19 cellular contexts compared by ENCODE assay signal in the genomic region with DNA sequence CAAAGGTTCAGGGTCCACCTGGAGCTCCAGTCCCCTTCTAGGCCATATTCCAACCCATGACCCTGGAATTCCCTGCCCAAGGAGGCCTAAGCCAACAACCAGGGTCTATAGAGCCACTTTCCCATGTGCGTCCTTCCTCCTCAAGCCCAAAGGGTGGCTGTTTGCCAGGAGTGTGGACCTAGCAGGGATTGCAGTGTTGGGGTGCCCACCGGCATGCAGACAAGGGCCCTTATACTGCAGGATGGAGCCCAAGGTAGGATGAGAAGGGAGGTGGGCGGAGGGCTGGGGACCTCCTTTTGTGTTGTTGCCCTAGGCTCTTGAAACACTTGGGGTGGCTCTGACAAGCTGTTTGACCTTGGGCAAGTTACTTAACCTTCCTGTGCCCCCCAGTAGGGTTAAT. TPM values are rescaled to one million over a fixed set of nuclear protein-coding genes. Genes with fewer than 3 reads are reported as not detected.
DNase-seq lines count a peak whose midpoint lies in the region; ATAC-seq, FAIRE-seq and TF ChIP-seq lines count a peak whose summit lies in the region.
"Had no signal": no experiment of that assay in that cellular context is flagged by ENCODE, and none has a peak within 500 bp of the region (broad histone marks: within the 10 kb centered on the region; RNA-seq: fewer than 3 reads in every experiment).

No MANE protein-coding gene starts in this region.

- 0 out of 2 replicates have a peak overlapping the region, but pooled peaks have one; percentile 75 for H2BK20ac ChIP-seq in H1 (ENCODE audit: low read length)

- DNase-seq in natural killer cell treated with Interleukin-12 subunit alpha and Interleukin-12 subunit beta and Interleukin-15 and Interleukin-18, amount 100 ng/mL, for 72 hours (ENCODE audit: low spot score) = peak; percentile 37
- DNase-seq in natural killer cell (no peak), H1 (ENCODE audit: low read depth in 1 of 2, low spot score in 2 of 2) (no peak), aorta (peak; percentile 33 to 34), DMS114 treated with DMSO at 0.1 percent for 48 hours (lab: John Stamatoyannopoulos, UW; ENCODE audit: unreplicated experiment) (no peak), AML-193 (lab: John Stamatoyannopoulos, UW) (no peak)
- DNase-seq: CD4-positive, alpha-beta memory T cell; EL; IMR-90; NCI-H1417 treated with DMSO at 0.1 percent for 48 hours; NCI-H2029; NCI-H345; NCI-H748 treated with DMSO at 0.1 percent for 48 hours; PC-9 had no signal

- no peaks in the 10 kb centered on the region for H4K20me1 ChIP-seq in H1 (replicated peaks in 1 of 2; ENCODE audit: control insufficient read depth in 1 of 2, insufficient read depth in 2 of 2, low read length in 2 of 2)
- H4K20me1 ChIP-seq in neural cell (ENCODE audit: insufficient read depth) = no peaks in the 10 kb centered on the region

- no peaks in the 10 kb centered on the region for H3F3A ChIP-seq in neural cell (ENCODE audit: insufficient read depth, low read length, poor library complexity, severe bottlenecking)

- TF ChIP-seq POLR2A in H1 (IDR thresholded peaks at IDR 0.05; ENCODE audit: control extremely low read depth in 1 of 2, low read depth in 2 of 2, low read length in 2 of 2) = no peak

- no peak for ATAC-seq in natural killer cell treated with Interleukin-12 subunit alpha and Interleukin-12 subunit beta and Interleukin-15 and Interleukin-18, amount 100 ng/mL, for 72 hours
- ATAC-seq in natural killer cell (no peak), aorta (ENCODE audit: low FRiP score) (no peak), GM19395 (IDR thresholded peaks at IDR 0.05; ENCODE audit: unreplicated experiment) (no peak)
- ATAC-seq: A549 had no signal

- H2BK12ac ChIP-seq in H1 (ENCODE audit: low read depth, low read length) = peak overlapping the region; percentile 82; the same call in 1 of the 2 replicates

- H3K4me3 ChIP-seq in H1 (ENCODE audit: extremely low read depth in 1 of 4, insufficient read depth in 2 of 4, low read depth in 3 of 4, low read length in 4 of 4) (no peak overlapping the region), neural cell (ENCODE audit: low read length) (no peak overlapping the region), aorta (ENCODE audit: low read length in 2 of 2) (no peak overlapping the region)
- H3K4me3 ChIP-seq: A549, HAP-1, PC-9, SK-N-MC had no signal

- no peak overlapping the region for H3K4ac ChIP-seq in H1 (replicated peaks; ENCODE audit: insufficient read length, low read depth, low read length)

- H3K27me3 ChIP-seq in H1 (replicated peaks in 1 of 4; ENCODE audit: control insufficient read depth in 3 of 4, extremely low read depth in 1 of 4, insufficient read depth in 3 of 4, low read length in 3 of 4) = no peaks in the 10 kb centered on the region; a peak in 1 of 7 replicates
- H3K27me3 ChIP-seq in neural cell (ENCODE audit: insufficient read depth, low read depth, low read length) = no peaks in the 10 kb centered on the region
- H3K27me3 ChIP-seq in aorta (ENCODE audit: control insufficient read depth in 1 of 2, insufficient read depth in 2 of 2, low read length in 1 of 2) = no peaks in the 10 kb centered on the region

- H3K9me2 ChIP-seq in neural cell (ENCODE audit: insufficient read depth, low read length) = no peaks in the 10 kb centered on the region

- H3K4me1 Mint-ChIP-seq in natural killer cell treated with Interleukin-12 subunit alpha and Interleukin-12 subunit beta and Interleukin-15 and Interleukin-18, amount 100 ng/mL, for 72 hours (ENCODE audit: low read depth in 2 of 2) = peaks cover 9% of the 10 kb centered on the region in 2 donors
- H3K4me1 Mint-ChIP-seq in natural killer cell = peaks cover 11 to 14% of the 10 kb centered on the region in 2 donors

- H2BK15ac ChIP-seq in H1 (ENCODE audit: low read length) = 0 out of 2 replicates have a peak overlapping the region, but pooled peaks have one; percentile 34

- no peaks in the 10 kb centered on the region for H3K36me3 ChIP-seq in H1 (ENCODE audit: control insufficient read depth in 2 of 4, insufficient read depth in 4 of 4, low read length in 3 of 4)
- no peaks in the 10 kb centered on the region for H3K36me3 ChIP-seq in neural cell (ENCODE audit: insufficient read depth, low read length)
- no peaks in the 10 kb centered on the region for H3K36me3 ChIP-seq in aorta (ENCODE audit: control insufficient read depth in 1 of 2, insufficient read depth in 2 of 2, low read length in 1 of 2)
- H3K36me3 ChIP-seq: HAP-1 had no signal

- H3K4me2 ChIP-seq in H1 (ENCODE audit: insufficient read depth in 1 of 2, low read depth in 2 of 2, low read length in 2 of 2) (no peak overlapping the region), neural cell (ENCODE audit: low read length) (no peak overlapping the region)
- H3K4me2 ChIP-seq: A549, PC-9 had no signal

- H3K79me1 ChIP-seq in H1 (ENCODE audit: low read depth, low read length) = no peaks in the 10 kb centered on the region

- no peak overlapping the region for H4K5ac ChIP-seq in H1 (ENCODE audit: insufficient read length, low read depth, low read length)

- no peak for FAIRE-seq in H1 (lab: Jason Lieb, UNC)
- FAIRE-seq: A549 had no signal

- no peak overlapping the region for H3K23ac ChIP-seq in H1 (ENCODE audit: insufficient read length)

- H3K4me1 ChIP-seq in H1 (replicated peaks in 1 of 4; ENCODE audit: control insufficient read depth in 3 of 4, insufficient read depth in 4 of 4, low read length in 3 of 4) = peaks cover 0 to 25% (median 21%) of the 10 kb centered on the region in 4 experiments; a peak in 6 of 7 replicates
- H3K4me1 ChIP-seq in aorta (ENCODE audit: control insufficient read depth in 1 of 2, insufficient read depth in 2 of 2, low read length in 2 of 2) = no peaks in the 10 kb centered on the region

- no peak overlapping the region for H3K14ac ChIP-seq in H1 (ENCODE audit: insufficient read length)

- H3K4me3 Mint-ChIP-seq in natural killer cell treated with Interleukin-12 subunit alpha and Interleukin-12 subunit beta and Interleukin-15 and Interleukin-18, amount 100 ng/mL, for 72 hours = no peak overlapping the region
- no peak overlapping the region for H3K4me3 Mint-ChIP-seq in natural killer cell
- H3K4me3 Mint-ChIP-seq: CD4-positive, alpha-beta memory T cell had no signal

- POLR2A ChIA-PET in H1 (lab: Charles Lee; ENCODE audit: partially characterized antibody) = interaction anchor here (0.6 to 2.2 kb wide), 6 partner anchors 9 to 150 kb away, joined by 3 to 6 read pairs (median 4); partner anchors contain the start of gene PEF1

- no peak overlapping the region for H3K56ac ChIP-seq in H1 (replicated peaks; ENCODE audit: insufficient read length, low read depth, low read length)

- H2BK5ac ChIP-seq in H1 (ENCODE audit: low read depth, low read length) = no peak overlapping the region

- TF ChIP-seq RAD21 in H1 (IDR thresholded peaks at IDR 0.05 in 1 of 2, conservative IDR thresholded peaks at IDR 0.05 in 1 of 2; ENCODE audit: low read depth in 2 of 2, low read length in 2 of 2) (no peak), neural cell (conservative IDR thresholded peaks at IDR 0.05) (no peak)

- H2AK5ac ChIP-seq in H1 (ENCODE audit: low read depth, low read length) = peak overlapping the region; percentile 25; the same call in 1 of the 2 replicates

- 87% methylated on average over 3 of the region's 3 CpGs; no CpG with 5 or more reads in 1 of the 2 experiments for WGBS in H1 (ENCODE audit: extremely low coverage in 1 of 2, insufficient coverage in 1 of 2, insufficient read length in 1 of 2, insufficient replicate concordance in 2 of 2, low coverage in 1 of 2, low lambda C conversion rate in 2 of 2, missing lambda C conversion rate in 1 of 2), 2 experiments
- WGBS in aorta, 2 donors = 95 to 96% methylated on average over 3 of the region's 3 CpGs

- H4K8ac ChIP-seq in H1 (ENCODE audit: extremely low read depth, insufficient read depth, low read length) = 0 out of 2 replicates have a peak overlapping the region, but pooled peaks have one; percentile 7

- no peaks in the 10 kb centered on the region for H3K79me2 ChIP-seq in H1 (ENCODE audit: control insufficient read depth in 1 of 2, insufficient read depth in 2 of 2, low read length in 2 of 2)
- H3K79me2 ChIP-seq in neural cell (replicated peaks; ENCODE audit: insufficient read depth, low read length) = no peaks in the 10 kb centered on the region

- no peak overlapping the region; the same call in 1 of the 2 replicates for H3K18ac ChIP-seq in H1 (ENCODE audit: extremely low read depth, low read length)

- peak overlapping the region; percentile 5 for H2BK120ac ChIP-seq in H1 (replicated peaks; ENCODE audit: low read depth, low read length)

- H3K36me3 Mint-ChIP-seq in natural killer cell treated with Interleukin-12 subunit alpha and Interleukin-12 subunit beta and Interleukin-15 and Interleukin-18, amount 100 ng/mL, for 72 hours = no peaks in the 10 kb centered on the region
- H3K36me3 Mint-ChIP-seq in natural killer cell = no peaks in the 10 kb centered on the region

- H3K9me3 ChIP-seq in H1 (ENCODE audit: insufficient read depth in 2 of 2, low read depth in 1 of 2, low read length in 1 of 2) (no peaks in the 10 kb centered on the region), neural cell (ENCODE audit: low read length) (no peaks in the 10 kb centered on the region), aorta (ENCODE audit: control insufficient read depth, low read length) (no peaks in the 10 kb centered on the region)
- H3K9me3 ChIP-seq: A549, HAP-1 had no signal

- H3K9ac ChIP-seq in H1 (replicated peaks in 1 of 4; ENCODE audit: extremely low read depth in 1 of 4, low read depth in 3 of 4, low read length in 3 of 4) (no peak overlapping the region), neural cell (ENCODE audit: low read length) (no peak overlapping the region)

- H3K27me3 Mint-ChIP-seq in natural killer cell treated with Interleukin-12 subunit alpha and Interleukin-12 subunit beta and Interleukin-15 and Interleukin-18, amount 100 ng/mL, for 72 hours = no peaks in the 10 kb centered on the region
- H3K27me3 Mint-ChIP-seq in natural killer cell (ENCODE audit: low read depth in 2 of 2) = no peaks in the 10 kb centered on the region

- intact Hi-C loops in natural killer cell (cut with micrococcal nuclease) (no loop called here), aorta (cut with DNase I) (loop anchor here in 1 of 2 donors (10.0 kb wide), 1 partner anchor 219 kb away; no protein-coding TSS in a partner anchor)

- TF ChIP-seq EP300 in H1 (IDR thresholded peaks at IDR 0.05; ENCODE audit: borderline replicate concordance in 1 of 2, low read depth in 2 of 2, low read length in 2 of 2) (no peak), neural cell (conservative IDR thresholded peaks at IDR 0.05; ENCODE audit: poor library complexity, severe bottlenecking) (no peak)

- H4K91ac ChIP-seq in H1 (replicated peaks; ENCODE audit: insufficient read length, low read length) = peak overlapping the region; percentile 2

- CTCF ChIA-PET in H1 (lab: Charles Lee; ENCODE audit: partially characterized antibody) = interaction anchor here (0.6 to 3.3 kb wide), 8 partner anchors 11 to 206 kb away, joined by 3 to 22 read pairs (median 5); partner anchors contain the start of gene ADGRB2

- peaks cover 8% of the 10 kb centered on the region for H3K23me2 ChIP-seq in H1 (ENCODE audit: low read depth, low read length)

- no peak for TF ChIP-seq CTCF in natural killer cell (IDR thresholded peaks at IDR 0.05)
- no peak for TF ChIP-seq CTCF in H1 (IDR thresholded peaks at IDR 0.05; ENCODE audit: control extremely low read depth in 1 of 3, insufficient read depth in 1 of 3, low read depth in 1 of 3, low read length in 3 of 3)
- TF ChIP-seq CTCF in neural cell (IDR thresholded peaks at IDR 0.05; ENCODE audit: poor library complexity, severe bottlenecking) = no peak

- no peak overlapping the region for H3K27ac ChIP-seq in H1 (ENCODE audit: low read depth, low read length)
- H3K27ac ChIP-seq in neural cell (ENCODE audit: low read length) = peak overlapping the region; percentile 5
- H3K27ac ChIP-seq in aorta (ENCODE audit: low read depth in 1 of 2, low read length in 2 of 2) = no peak overlapping the region
- H3K27ac ChIP-seq: A549, PC-9 had no signal

- H3K27ac Mint-ChIP-seq in natural killer cell treated with Interleukin-12 subunit alpha and Interleukin-12 subunit beta and Interleukin-15 and Interleukin-18, amount 100 ng/mL, for 72 hours = no peak overlapping the region
- no peak overlapping the region for H3K27ac Mint-ChIP-seq in natural killer cell

- H2AFZ ChIP-seq in H1 (ENCODE audit: low read length) (no peak overlapping the region), neural cell (ENCODE audit: low read depth, low read length) (no peak overlapping the region)
- H2AFZ ChIP-seq: PC-9 had no signal

- no peaks in the 10 kb centered on the region for H3K9me3 Mint-ChIP-seq in natural killer cell treated with Interleukin-12 subunit alpha and Interleukin-12 subunit beta and Interleukin-15 and Interleukin-18, amount 100 ng/mL, for 72 hours
- no peaks in the 10 kb centered on the region for H3K9me3 Mint-ChIP-seq in natural killer cell

RNA-seq across cellular contexts. Expression of gene ADGRB2, which starts 19.7 kb away (rescaled TPM):
- total RNA-seq in natural killer cell treated with Interleukin-12 subunit alpha and Interleukin-12 subunit beta and Interleukin-15 and Interleukin-18, amount 100 ng/mL, for 72 hours = 1 to 10 TPM in 1 of 2 donors, not detected in 1; 1.2 TPM
- total RNA-seq in natural killer cell (10 to 100 TPM in 2 of 3 donors, 1 to 10 TPM in 1; 7.6 to 19.9 (median 12.8) TPM), aorta (1 to 10 TPM; 1.8 to 4.6 TPM)
- total RNA-seq in H1 (2021; fragmentation: NEBNext Ultra II Directional; extraction: Animal tissue kit (Norgen Biotek cat#: 25700)) = 25.8 and 26.2 TPM in 2 replicates
- polyA plus RNA-seq in H1 (2011; rRNA removed) (15.6 and 29.0 TPM in 2 replicates), neural cell (45.0 and 51.8 TPM in 2 replicates), aorta (1 to 10 TPM; 1.8 to 2.4 TPM)
- 20.6 TPM for polyA plus RNA-seq in H1 (2011; cell fraction: cytosol; rRNA removed)
- polyA plus RNA-seq in H1 (2011; cell fraction: nucleus; rRNA removed) = 126 TPM
- 17.3 to 29.1 TPM (median 22.1 TPM) in 4 replicates for polyA plus RNA-seq in H1 (2012, experiment 1 of 2)
- polyA plus RNA-seq in H1 (2012, experiment 2 of 2) = 15.4 TPM
- 13.4 TPM for polyA plus RNA-seq in H1 (2013, experiment 1 of 2)
- 13.0 TPM for polyA plus RNA-seq in H1 (2013, experiment 2 of 2)
- 7.5 and 9.4 TPM in 2 replicates for polyA minus RNA-seq in H1 (2011; rRNA and poly(A)+ RNA removed)
- 14.0 TPM for polyA minus RNA-seq in H1 (2011; cell fraction: cytosol; rRNA and poly(A)+ RNA removed)
- 22.9 TPM for polyA minus RNA-seq in H1 (2011; cell fraction: nucleus; rRNA and poly(A)+ RNA removed)
- 57.1 and 63.8 TPM in 2 replicates for polyA minus RNA-seq in neural cell

RNA-seq across cellular contexts. Expression of gene SPOCD1, which starts 32.0 kb away (rescaled TPM):
- not detected for total RNA-seq in natural killer cell treated with Interleukin-12 subunit alpha and Interleukin-12 subunit beta and Interleukin-15 and Interleukin-18, amount 100 ng/mL, for 72 hours
- total RNA-seq in natural killer cell (under 1 TPM in 2 of 3 donors, not detected in 1; 0.54 to 0.68 TPM), aorta (1 to 10 TPM; 4.0 to 9.0 TPM)
- 1.8 and 2.0 TPM in 2 replicates for total RNA-seq in H1 (2021; fragmentation: NEBNext Ultra II Directional; extraction: Animal tissue kit (Norgen Biotek cat#: 25700))
- polyA plus RNA-seq in H1 (2011; rRNA removed) (2.9 and 4.2 TPM in 2 replicates), neural cell (not detected in 2 replicates), aorta (10 to 100 TPM in 1 of 2 donors, 1 to 10 TPM in 1; 1.4 to 12.3 TPM)
- polyA plus RNA-seq in H1 (2011; cell fraction: cytosol; rRNA removed) = 4.7 TPM
- polyA plus RNA-seq in H1 (2011; cell fraction: nucleus; rRNA removed) = 13.1 TPM
- 1.9 to 2.6 TPM (median 2.1 TPM) in 4 replicates for polyA plus RNA-seq in H1 (2012, experiment 1 of 2)
- polyA plus RNA-seq in H1 (2012, experiment 2 of 2) = 0.84 TPM
- polyA plus RNA-seq in H1 (2013, experiment 1 of 2) = 1.4 TPM
- polyA plus RNA-seq in H1 (2013, experiment 2 of 2) = 1.0 TPM
- polyA minus RNA-seq in H1 (2011; rRNA and poly(A)+ RNA removed) = 2.2 and 3.0 TPM in 2 replicates
- polyA minus RNA-seq in H1 (2011; cell fraction: cytosol; rRNA and poly(A)+ RNA removed) = 1.2 TPM
- 5.6 TPM for polyA minus RNA-seq in H1 (2011; cell fraction: nucleus; rRNA and poly(A)+ RNA removed)
- not detected in 2 replicates for polyA minus RNA-seq in neural cell
- polyA plus RNA-seq: CD4-positive, alpha-beta memory T cell had no signal

Comparison
In these comparisons a context has a peak if more than half of its experiments do, and no peak if none do; other contexts are left out.
1. DNase-seq: peak in natural killer cell treated with Interleukin-12 subunit alpha and Interleukin-12 subunit beta and Interleukin-15 and Interleukin-18, amount 100 ng/mL, for 72 hours (single experiment) and aorta (2 of 2); none in natural killer cell (single experiment), H1 (0 of 2), DMS114 treated with DMSO at 0.1 percent for 48 hours (single experiment) and AML-193 (0 of 2).